Comparison of ENCODE assay signal across 25 cellular contexts in genomic region chr20:19322061-19322985, GRCh38.
"Had no signal": no experiment of that assay in that cellular context is flagged by ENCODE, and none has a peak within 500 bp of the region (broad histone marks: within the 10 kb centered on the region; RNA-seq: fewer than 3 reads in every experiment).

No MANE protein-coding gene starts in this region.

- H3K27ac ChIP-seq: brain microvascular endothelial cell, epithelial cell of prostate, esophagus squamous epithelium, gastroesophageal sphincter, heart right ventricle, WERI-Rb-1 had no signal

- H3K9me3 ChIP-seq: esophagus squamous epithelium, gastroesophageal sphincter, heart right ventricle had no signal

- H3K36me3 ChIP-seq: brain microvascular endothelial cell, esophagus squamous epithelium, gastroesophageal sphincter, heart right ventricle, WERI-Rb-1 had no signal

- H3K27me3 ChIP-seq: brain microvascular endothelial cell, esophagus squamous epithelium, gastroesophageal sphincter had no signal

- DNase-seq: activated B cell treated with CpG ODN at 0.5 μM for 24 hours; activated CD4-positive, alpha-beta T cell treated with anti-CD3 and anti-CD28 coated beads for 48 hours; activated CD4-positive, alpha-beta T cell treated with anti-CD3 and anti-CD28 coated beads, Interleukin-2, amount 50 U/mL, for 1 hour; activated CD4-positive, alpha-beta T cell treated with anti-CD3 and anti-CD28 coated beads, Interleukin-2, amount 50 U/mL, for 48 hours; activated CD8-positive, alpha-beta memory T cell treated with anti-CD3 and anti-CD28 coated beads for 24 hours; activated CD8-positive, alpha-beta T cell treated with anti-CD3 and anti-CD28 coated beads for 36 hours; activated effector memory CD4-positive, alpha-beta T cell treated with Interleukin-2 at 50 U/mL for 16 hours; activated gamma-delta T cell treated with Interleukin-2 at 50 U/mL for 16 hours; activated naive CD4-positive, alpha-beta T cell treated with anti-CD3 and anti-CD28 coated beads, Interleukin-2, amount 50 U/mL, for 16 hours; activated naive CD4-positive, alpha-beta T cell treated with Interleukin-2 at 50 U/mL for 16 hours; activated T-cell treated with anti-CD3 and anti-CD28 coated beads, Interleukin-2, amount 50 U/mL, for 4 hours; amniotic stem cell; anterior cingulate cortex; brain microvascular endothelial cell; cortex of kidney; dermis blood vessel endothelial cell; effector CD8-positive, alpha-beta T cell; esophagus squamous epithelium; foreskin melanocyte; heart right ventricle; T-helper 17 cell; T1000; WERI-Rb-1 had no signal

- H3K4me3 ChIP-seq: esophagus squamous epithelium, gastroesophageal sphincter, heart right ventricle had no signal
